1 cellular context compared by ENCODE assay signal in the genomic region with DNA sequence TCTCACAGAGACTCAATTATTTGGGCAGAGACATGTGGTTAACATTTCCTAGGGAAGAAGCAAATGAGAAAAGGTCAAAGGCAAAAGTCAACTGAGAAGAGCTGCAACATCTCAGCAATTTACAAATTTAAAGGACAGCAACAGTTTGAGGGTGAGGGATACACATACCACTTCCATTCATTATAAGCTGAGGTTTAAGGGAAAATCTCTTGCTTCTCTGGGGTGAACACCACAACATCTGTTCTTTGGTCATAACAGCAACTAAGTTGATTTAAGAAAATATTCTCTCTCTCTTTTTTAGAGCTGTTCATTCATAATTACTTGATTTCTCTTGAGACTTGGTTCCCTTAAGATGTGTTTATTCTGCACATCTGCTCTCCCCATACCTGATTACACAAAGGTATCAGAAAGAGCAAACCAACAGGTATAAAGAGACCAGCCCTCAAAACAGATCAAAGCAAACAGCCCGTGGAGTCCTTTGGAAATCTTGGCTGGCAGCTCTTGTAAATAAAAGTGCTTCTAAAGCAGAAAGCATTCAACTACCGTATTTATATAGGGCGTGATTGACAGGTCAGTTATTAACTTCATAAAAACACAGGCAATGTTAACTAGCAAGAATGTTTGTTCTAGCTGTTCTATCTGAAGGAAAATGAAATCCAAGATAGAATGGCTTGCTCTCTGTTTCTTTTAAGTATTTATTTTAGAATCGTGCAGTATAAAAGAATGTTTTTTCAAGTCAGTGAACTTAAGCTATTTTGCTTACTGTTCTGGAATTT.
TF ChIP-seq lines count a peak whose summit lies in the region.

No MANE protein-coding gene starts in this region.

TF ChIP-seq in HepG2, 621 proteins besides CTCF, POLR2A, EP300 and RAD21 (continued from another document):
- TF ChIP-seq RARA (CRISPR knock-in tag; IDR thresholded peaks at IDR 0.05) (peak; percentile 68; the same call in 1 of the 2 replicates), MAFG (CRISPR knock-in tag; IDR thresholded peaks at IDR 0.05) (no peak), ZNF292 (CRISPR knock-in tag; IDR thresholded peaks at IDR 0.05; ENCODE audit: borderline replicate concordance, low read depth) (peak; percentile 56; the same call in 1 of the 2 replicates), NR2F1 (CRISPR knock-in tag; IDR thresholded peaks at IDR 0.05) (no peak), ZMYM4 (CRISPR knock-in tag; IDR thresholded peaks at IDR 0.05) (peak; percentile 80), SPEN (CRISPR knock-in tag; IDR thresholded peaks at IDR 0.05; ENCODE audit: low read depth) (no peak), HNF4A (CRISPR knock-in tag; IDR thresholded peaks at IDR 0.05) (peak; percentile 60), GZF1 (CRISPR knock-in tag; IDR thresholded peaks at IDR 0.05) (peak; percentile 98), ZBTB7A (CRISPR knock-in tag; IDR thresholded peaks at IDR 0.05) (no peak), ZFP41 (CRISPR knock-in tag; IDR thresholded peaks at IDR 0.05; ENCODE audit: borderline replicate concordance) (no peak), TCF12 (IDR thresholded peaks at IDR 0.05) (no peak), TCF12 (CRISPR knock-in tag; IDR thresholded peaks at IDR 0.05) (peak; percentile 92; the same call in 1 of the 2 replicates), MAFK (conservative IDR thresholded peaks at IDR 0.05 in 1 of 2, IDR thresholded peaks at IDR 0.05 in 1 of 2; ENCODE audit: low read length in 2 of 2) (peak; percentile 67 to 80), ZNF331 (CRISPR knock-in tag; IDR thresholded peaks at IDR 0.05) (peak; percentile 76)
- TF ChIP-seq, protein P1, sequence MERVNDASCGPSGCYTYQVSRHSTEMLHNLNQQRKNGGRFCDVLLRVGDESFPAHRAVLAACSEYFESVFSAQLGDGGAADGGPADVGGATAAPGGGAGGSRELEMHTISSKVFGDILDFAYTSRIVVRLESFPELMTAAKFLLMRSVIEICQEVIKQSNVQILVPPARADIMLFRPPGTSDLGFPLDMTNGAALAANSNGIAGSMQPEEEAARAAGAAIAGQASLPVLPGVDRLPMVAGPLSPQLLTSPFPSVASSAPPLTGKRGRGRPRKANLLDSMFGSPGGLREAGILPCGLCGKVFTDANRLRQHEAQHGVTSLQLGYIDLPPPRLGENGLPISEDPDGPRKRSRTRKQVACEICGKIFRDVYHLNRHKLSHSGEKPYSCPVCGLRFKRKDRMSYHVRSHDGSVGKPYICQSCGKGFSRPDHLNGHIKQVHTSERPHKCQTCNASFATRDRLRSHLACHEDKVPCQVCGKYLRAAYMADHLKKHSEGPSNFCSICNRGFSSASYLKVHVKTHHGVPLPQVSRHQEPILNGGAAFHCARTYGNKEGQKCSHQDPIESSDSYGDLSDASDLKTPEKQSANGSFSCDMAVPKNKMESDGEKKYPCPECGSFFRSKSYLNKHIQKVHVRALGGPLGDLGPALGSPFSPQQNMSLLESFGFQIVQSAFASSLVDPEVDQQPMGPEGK (CRISPR knock-in tag; IDR thresholded peaks at IDR 0.05): peak; percentile 64
- TF ChIP-seq, protein P2, sequence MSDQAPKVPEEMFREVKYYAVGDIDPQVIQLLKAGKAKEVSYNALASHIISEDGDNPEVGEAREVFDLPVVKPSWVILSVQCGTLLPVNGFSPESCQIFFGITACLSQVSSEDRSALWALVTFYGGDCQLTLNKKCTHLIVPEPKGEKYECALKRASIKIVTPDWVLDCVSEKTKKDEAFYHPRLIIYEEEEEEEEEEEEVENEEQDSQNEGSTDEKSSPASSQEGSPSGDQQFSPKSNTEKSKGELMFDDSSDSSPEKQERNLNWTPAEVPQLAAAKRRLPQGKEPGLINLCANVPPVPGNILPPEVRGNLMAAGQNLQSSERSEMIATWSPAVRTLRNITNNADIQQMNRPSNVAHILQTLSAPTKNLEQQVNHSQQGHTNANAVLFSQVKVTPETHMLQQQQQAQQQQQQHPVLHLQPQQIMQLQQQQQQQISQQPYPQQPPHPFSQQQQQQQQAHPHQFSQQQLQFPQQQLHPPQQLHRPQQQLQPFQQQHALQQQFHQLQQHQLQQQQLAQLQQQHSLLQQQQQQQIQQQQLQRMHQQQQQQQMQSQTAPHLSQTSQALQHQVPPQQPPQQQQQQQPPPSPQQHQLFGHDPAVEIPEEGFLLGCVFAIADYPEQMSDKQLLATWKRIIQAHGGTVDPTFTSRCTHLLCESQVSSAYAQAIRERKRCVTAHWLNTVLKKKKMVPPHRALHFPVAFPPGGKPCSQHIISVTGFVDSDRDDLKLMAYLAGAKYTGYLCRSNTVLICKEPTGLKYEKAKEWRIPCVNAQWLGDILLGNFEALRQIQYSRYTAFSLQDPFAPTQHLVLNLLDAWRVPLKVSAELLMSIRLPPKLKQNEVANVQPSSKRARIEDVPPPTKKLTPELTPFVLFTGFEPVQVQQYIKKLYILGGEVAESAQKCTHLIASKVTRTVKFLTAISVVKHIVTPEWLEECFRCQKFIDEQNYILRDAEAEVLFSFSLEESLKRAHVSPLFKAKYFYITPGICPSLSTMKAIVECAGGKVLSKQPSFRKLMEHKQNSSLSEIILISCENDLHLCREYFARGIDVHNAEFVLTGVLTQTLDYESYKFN (CRISPR knock-in tag; conservative IDR thresholded peaks at IDR 0.05): peak; percentile 92
- TF ChIP-seq, protein P3, sequence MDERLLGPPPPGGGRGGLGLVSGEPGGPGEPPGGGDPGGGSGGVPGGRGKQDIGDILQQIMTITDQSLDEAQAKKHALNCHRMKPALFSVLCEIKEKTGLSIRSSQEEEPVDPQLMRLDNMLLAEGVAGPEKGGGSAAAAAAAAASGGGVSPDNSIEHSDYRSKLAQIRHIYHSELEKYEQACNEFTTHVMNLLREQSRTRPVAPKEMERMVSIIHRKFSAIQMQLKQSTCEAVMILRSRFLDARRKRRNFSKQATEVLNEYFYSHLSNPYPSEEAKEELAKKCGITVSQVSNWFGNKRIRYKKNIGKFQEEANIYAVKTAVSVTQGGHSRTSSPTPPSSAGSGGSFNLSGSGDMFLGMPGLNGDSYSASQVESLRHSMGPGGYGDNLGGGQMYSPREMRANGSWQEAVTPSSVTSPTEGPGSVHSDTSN (CRISPR knock-in tag; IDR thresholded peaks at IDR 0.05): peak; percentile 90
TF ChIP-seq in HepG2: peak in this region for 147.
